Comparison of ENCODE assay signal across 8 cellular contexts in the genomic region with DNA sequence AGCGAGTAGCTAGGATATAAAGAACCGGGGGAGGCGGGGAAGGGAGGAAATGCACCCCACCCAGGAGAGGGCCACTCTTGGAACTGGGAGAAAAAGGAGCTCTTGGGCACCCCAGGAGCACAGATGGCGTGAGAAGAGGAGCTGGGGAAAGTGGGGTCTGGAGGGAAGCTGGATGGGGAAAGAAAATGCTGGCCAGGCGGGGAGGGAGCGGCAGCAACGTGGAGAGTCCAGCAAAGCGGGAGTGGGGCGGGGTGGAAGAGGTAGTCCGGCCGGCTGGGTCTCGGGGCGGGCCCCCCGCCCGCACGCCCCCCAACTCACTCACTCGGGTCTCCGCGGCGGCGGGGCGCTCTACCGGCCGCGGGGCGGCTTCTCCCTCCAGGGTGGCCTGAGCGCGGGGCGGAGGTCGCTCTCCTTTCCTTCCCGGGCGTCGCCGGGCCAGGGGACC. TPM values are rescaled to one million over a fixed set of nuclear protein-coding genes. Genes with fewer than 3 reads are reported as not detected.
DNase-seq lines count a peak whose midpoint lies in the region; ATAC-seq and TF ChIP-seq lines count a peak whose summit lies in the region.

No MANE protein-coding gene starts in this region.

- H3K4me1 ChIP-seq in cardiac muscle cell (ENCODE audit: low read depth) (peaks cover 12% of the 10 kb centered on the region), prostate gland (replicated peaks) (peaks cover 2% of the 10 kb centered on the region)

- TF ChIP-seq POLR2A in prostate gland (IDR thresholded peaks at IDR 0.05), result no peak

- H3K36me3 Mint-ChIP-seq in activated naive CD4-positive, alpha-beta T cell treated with anti-CD3 and anti-CD28 coated beads, Interleukin-2, amount 50 U/mL, for 24 hours, result peaks cover 3% of the 10 kb centered on the region
- H3K36me3 Mint-ChIP-seq in activated CD4-positive, alpha-beta memory T cell treated with anti-CD3 and anti-CD28 coated beads, Interleukin-2, amount 10 ng/mL, durations not matched to agents 7 days and 5 days (ENCODE audit: low read depth), result peaks cover 33% of the 10 kb centered on the region

- peak overlapping the region; percentile 93 for H3K27ac Mint-ChIP-seq in activated naive CD4-positive, alpha-beta T cell treated with anti-CD3 and anti-CD28 coated beads, Interleukin-2, amount 50 U/mL, for 24 hours
- H3K27ac Mint-ChIP-seq in activated CD4-positive, alpha-beta memory T cell treated with anti-CD3 and anti-CD28 coated beads, Interleukin-2, amount 10 ng/mL, durations not matched to agents 7 days and 5 days, result peak overlapping the region; percentile 93

- WGBS in prostate gland, result under 1% methylated on average over 34 of the region's 34 CpGs

- no peaks in the 10 kb centered on the region for H3K27me3 ChIP-seq in cardiac muscle cell
- H3K27me3 ChIP-seq in prostate gland (replicated peaks; ENCODE audit: insufficient read depth), result no peaks in the 10 kb centered on the region

- no peak for DNase-seq in activated naive CD4-positive, alpha-beta T cell treated with anti-CD3 and anti-CD28 coated beads, Interleukin-2, amount 50 U/mL, for 16 hours
- DNase-seq in activated CD4-positive, alpha-beta memory T cell treated with anti-CD3 and anti-CD28 coated beads, Interleukin-2, amount 10 ng/mL, durations not matched to agents 7 days and 5 days, result no peak
- DNase-seq in cardiac muscle cell (ENCODE audit: low read depth in 1 of 2, low spot score in 1 of 2), result peak in 1 of 2 donors; percentile 27
- DNase-seq in prostate gland (ENCODE audit: low spot score), result peak; percentile 16

- intact Hi-C loops in prostate gland (cut with DNase I), result no loop called here

- H3K27ac ChIP-seq in cardiac muscle cell (peak overlapping the region; percentile 97), prostate gland (peak overlapping the region; percentile 96 to 100)

- H3K36me3 ChIP-seq in cardiac muscle cell (peaks cover 5% of the 10 kb centered on the region), prostate gland (no peaks in the 10 kb centered on the region)

- H3K9me3 ChIP-seq in cardiac muscle cell (ENCODE audit: low read depth), result no peaks in the 10 kb centered on the region
- H3K9me3 ChIP-seq in prostate gland, result no peaks in the 10 kb centered on the region

- ATAC-seq in HG03565 (IDR thresholded peaks at IDR 0.05; ENCODE audit: unreplicated experiment) (no peak), GM21786 (IDR thresholded peaks at IDR 0.05; ENCODE audit: unreplicated experiment) (no peak), HG02678 (IDR thresholded peaks at IDR 0.05; ENCODE audit: unreplicated experiment) (no peak)

- H3K4me1 Mint-ChIP-seq in activated naive CD4-positive, alpha-beta T cell treated with anti-CD3 and anti-CD28 coated beads, Interleukin-2, amount 50 U/mL, for 24 hours, result peaks cover 15% of the 10 kb centered on the region
- peaks cover 34% of the 10 kb centered on the region for H3K4me1 Mint-ChIP-seq in activated CD4-positive, alpha-beta memory T cell treated with anti-CD3 and anti-CD28 coated beads, Interleukin-2, amount 10 ng/mL, durations not matched to agents 7 days and 5 days

- peak overlapping the region; percentile 95 for H3K4me3 Mint-ChIP-seq in activated naive CD4-positive, alpha-beta T cell treated with anti-CD3 and anti-CD28 coated beads, Interleukin-2, amount 50 U/mL, for 24 hours
- peak overlapping the region; percentile 95 for H3K4me3 Mint-ChIP-seq in activated CD4-positive, alpha-beta memory T cell treated with anti-CD3 and anti-CD28 coated beads, Interleukin-2, amount 10 ng/mL, durations not matched to agents 7 days and 5 days

- CTCF ChIA-PET in activated CD4-positive, alpha-beta memory T cell treated with anti-CD3 and anti-CD28 coated beads, Interleukin-2, amount 10 ng/mL, durations not matched to agents 7 days and 5 days (lab: Charles Lee), result interaction anchor here (0.5 to 3.0 kb wide), 6 partner anchors 10 to 918 kb away, joined by 3 to 11 read pairs (median 4); partner anchors contain the start of genes ACO2 and PHF5A

- peak overlapping the region; percentile 99 for H3K4me3 ChIP-seq in cardiac muscle cell
- peak overlapping the region; percentile 89 to 99 for H3K4me3 ChIP-seq in prostate gland

- TF ChIP-seq CTCF in cardiac muscle cell (IDR thresholded peaks at IDR 0.05; ENCODE audit: low read depth, low read length) (no peak), prostate gland (IDR thresholded peaks at IDR 0.05) (no peak)

- H3K27me3 Mint-ChIP-seq in activated naive CD4-positive, alpha-beta T cell treated with anti-CD3 and anti-CD28 coated beads, Interleukin-2, amount 50 U/mL, for 24 hours, result no peaks in the 10 kb centered on the region
- no peaks in the 10 kb centered on the region for H3K27me3 Mint-ChIP-seq in activated CD4-positive, alpha-beta memory T cell treated with anti-CD3 and anti-CD28 coated beads, Interleukin-2, amount 10 ng/mL, durations not matched to agents 7 days and 5 days

- POLR2A ChIA-PET in activated CD4-positive, alpha-beta memory T cell treated with anti-CD3 and anti-CD28 coated beads, Interleukin-2, amount 10 ng/mL, durations not matched to agents 7 days and 5 days (lab: Charles Lee), result interaction anchor here (0.6 to 5.0 kb wide), 34 partner anchors 9 to 1421 kb away, joined by 3 to 136 read pairs (median 6); partner anchors contain the start of genes ACO2, DESI1, PHF5A and PMM1

- no peaks in the 10 kb centered on the region for H3K9me3 Mint-ChIP-seq in activated naive CD4-positive, alpha-beta T cell treated with anti-CD3 and anti-CD28 coated beads, Interleukin-2, amount 50 U/mL, for 24 hours
- H3K9me3 Mint-ChIP-seq in activated CD4-positive, alpha-beta memory T cell treated with anti-CD3 and anti-CD28 coated beads, Interleukin-2, amount 10 ng/mL, durations not matched to agents 7 days and 5 days, result no peaks in the 10 kb centered on the region

RNA-seq across cellular contexts. Expression of gene TOB2, which starts 0.5 kb away (rescaled TPM):
- 10 to 100 TPM; 38.7 to 41.2 TPM for total RNA-seq in activated CD4-positive, alpha-beta memory T cell treated with anti-CD3 and anti-CD28 coated beads, Interleukin-2, amount 10 ng/mL, durations not matched to agents 7 days and 5 days
- 32.0 and 42.4 TPM in 2 replicates for total RNA-seq in cardiac muscle cell
- 35.5 and 52.9 TPM in 2 replicates for polyA plus RNA-seq in cardiac muscle cell
- 10 to 100 TPM; 56.7 to 80.8 TPM for total RNA-seq in prostate gland

RNA-seq across cellular contexts. Expression of gene PHF5A, which starts 22.4 kb away (rescaled TPM):
- 10 to 100 TPM; 43.9 to 55.3 TPM for total RNA-seq in activated CD4-positive, alpha-beta memory T cell treated with anti-CD3 and anti-CD28 coated beads, Interleukin-2, amount 10 ng/mL, durations not matched to agents 7 days and 5 days
- 32.2 and 42.2 TPM in 2 replicates for total RNA-seq in cardiac muscle cell
- 25.9 and 26.9 TPM in 2 replicates for polyA plus RNA-seq in cardiac muscle cell
- total RNA-seq in prostate gland, result 10 to 100 TPM; 35.8 to 40.2 TPM

RNA-seq across cellular contexts. Expression of gene ACO2, which starts 22.8 kb away (rescaled TPM):
- total RNA-seq in activated CD4-positive, alpha-beta memory T cell treated with anti-CD3 and anti-CD28 coated beads, Interleukin-2, amount 10 ng/mL, durations not matched to agents 7 days and 5 days, result 10 to 100 TPM; 69.9 to 72.2 TPM
- total RNA-seq in cardiac muscle cell (183 and 223 TPM in 2 replicates), prostate gland (100 to 1,000 TPM; 100 to 177 TPM)
- polyA plus RNA-seq in cardiac muscle cell, result 247 and 328 TPM in 2 replicates
